Comparison of ENCODE assay signal across 9 cellular contexts in the genomic region with DNA sequence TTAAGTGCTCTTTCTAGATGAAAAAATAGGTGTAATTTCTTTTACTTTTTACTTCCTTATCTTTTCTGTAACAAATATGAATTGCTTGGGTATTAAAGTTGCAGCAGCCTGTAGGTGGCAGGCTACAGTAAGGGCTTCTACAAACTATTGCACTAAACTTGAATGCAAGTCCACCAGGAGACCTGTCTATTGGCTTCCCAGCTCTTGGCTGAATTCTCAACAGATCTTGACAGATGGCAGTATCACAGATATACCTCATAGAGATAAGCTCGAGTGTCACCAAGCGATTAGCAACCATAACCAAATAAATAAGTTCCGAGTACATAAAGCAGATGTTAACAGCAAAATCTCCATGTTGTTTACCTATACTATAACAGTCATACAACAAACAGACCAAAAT. TPM values are rescaled to one million over a fixed set of nuclear protein-coding genes. Genes with fewer than 3 reads are reported as not detected.
DNase-seq lines count a peak whose midpoint lies in the region; ATAC-seq, FAIRE-seq and TF ChIP-seq lines count a peak whose summit lies in the region.
"Had no signal": no experiment of that assay in that cellular context is flagged by ENCODE, and none has a peak within 500 bp of the region (broad histone marks: within the 10 kb centered on the region; RNA-seq: fewer than 3 reads in every experiment).

No MANE protein-coding gene starts in this region.

- in situ Hi-C loops in GM13976 (cut with MboI; ENCODE audit: low sequenced_read_pairs, unreplicated experiment): no loop called here

- no peak overlapping the region for H3K27ac Mint-ChIP-seq in activated CD8-positive, alpha-beta T cell treated with anti-CD3 and anti-CD28 coated beads, Interleukin-2, amount 10 ng/mL, durations not matched to agents 7 days and 5 days
- H3K27ac Mint-ChIP-seq in nephron: no peak overlapping the region

- no peak for FAIRE-seq in GM19239 (lab: Jason Lieb, UNC)

- POLR2A ChIA-PET in activated CD8-positive, alpha-beta T cell treated with anti-CD3 and anti-CD28 coated beads, Interleukin-2, amount 10 ng/mL, durations not matched to agents 7 days and 5 days (lab: Charles Lee): no interaction called here

- H3K4me3 Mint-ChIP-seq in activated CD8-positive, alpha-beta T cell treated with anti-CD3 and anti-CD28 coated beads, Interleukin-2, amount 10 ng/mL, durations not matched to agents 7 days and 5 days: no peak overlapping the region
- no peak overlapping the region for H3K4me3 Mint-ChIP-seq in nephron

- H3K27me3 Mint-ChIP-seq in activated CD8-positive, alpha-beta T cell treated with anti-CD3 and anti-CD28 coated beads, Interleukin-2, amount 10 ng/mL, durations not matched to agents 7 days and 5 days (ENCODE audit: low read depth): peaks cover 2% of the 10 kb centered on the region
- H3K27me3 Mint-ChIP-seq in nephron (ENCODE audit: low read depth): no peaks in the 10 kb centered on the region

- CTCF ChIA-PET in activated CD8-positive, alpha-beta T cell treated with anti-CD3 and anti-CD28 coated beads, Interleukin-2, amount 10 ng/mL, durations not matched to agents 7 days and 5 days (lab: Charles Lee): interaction anchor here (0.9 to 2.5 kb wide), 18 partner anchors 11 to 691 kb away, joined by 3 to 16 read pairs (median 4); a partner anchor contains a TSS

- TF ChIP-seq CTCF in AG10803 (conservative IDR thresholded peaks at IDR 0.05; ENCODE audit: low read length): peak; percentile 82
- TF ChIP-seq CTCF in GM13976 (IDR thresholded peaks at IDR 0.05; ENCODE audit: borderline replicate concordance, control extremely low read depth, extremely low read depth, insufficient read depth, missing control alignments): peak; percentile 21
- peak; percentile 39 to 53 (median 53) for TF ChIP-seq CTCF in nephron (IDR thresholded peaks at IDR 0.05; ENCODE audit: unreplicated experiment in 3 of 3)

- ATAC-seq in activated CD8-positive, alpha-beta T cell treated with anti-CD3 and anti-CD28 coated beads, Interleukin-2, amount 10 ng/mL, durations not matched to agents 7 days and 5 days: peak; percentile 83
- ATAC-seq in esophagus mucosa: peak; percentile 51

- H3K4me3 ChIP-seq in AG10803 (ENCODE audit: low read length): no peak overlapping the region
- H3K4me3 ChIP-seq: skin epidermis had no signal

- peak; percentile 73 for DNase-seq in AG10803 (ENCODE audit: low read depth)
- peak; percentile 34 for DNase-seq in GM13976 (ENCODE audit: low spot score)
- DNase-seq in NCI-H524 treated with DMSO at 0.1 percent for 48 hours (lab: John Stamatoyannopoulos, UW): peak; percentile 85
- peak; percentile 68 for DNase-seq in activated CD8-positive, alpha-beta T cell treated with anti-CD3 and anti-CD28 coated beads, Interleukin-2, amount 10 ng/mL, durations not matched to agents 7 days and 5 days
- DNase-seq in GM19239 (ENCODE audit: insufficient read length, low spot score): no peak
- DNase-seq in OCI-M2 (lab: John Stamatoyannopoulos, UW; ENCODE audit: unreplicated experiment): no peak

- H3K9me3 Mint-ChIP-seq in activated CD8-positive, alpha-beta T cell treated with anti-CD3 and anti-CD28 coated beads, Interleukin-2, amount 10 ng/mL, durations not matched to agents 7 days and 5 days (ENCODE audit: insufficient read depth): no peaks in the 10 kb centered on the region
- H3K9me3 Mint-ChIP-seq in nephron: no peaks in the 10 kb centered on the region

- H3K4me1 Mint-ChIP-seq in activated CD8-positive, alpha-beta T cell treated with anti-CD3 and anti-CD28 coated beads, Interleukin-2, amount 10 ng/mL, durations not matched to agents 7 days and 5 days (ENCODE audit: low read depth): peaks cover 3% of the 10 kb centered on the region
- peaks cover 12% of the 10 kb centered on the region for H3K4me1 Mint-ChIP-seq in nephron

- no peaks in the 10 kb centered on the region for H3K36me3 Mint-ChIP-seq in activated CD8-positive, alpha-beta T cell treated with anti-CD3 and anti-CD28 coated beads, Interleukin-2, amount 10 ng/mL, durations not matched to agents 7 days and 5 days (ENCODE audit: low read depth)
- peaks cover 45% of the 10 kb centered on the region for H3K36me3 Mint-ChIP-seq in nephron (ENCODE audit: low read depth)

RNA-seq across cellular contexts. Expression of a gene that starts 5.9 kb away (rescaled TPM):
- 1 to 10 TPM; 8.4 to 9.6 TPM for total RNA-seq in activated CD8-positive, alpha-beta T cell treated with anti-CD3 and anti-CD28 coated beads, Interleukin-2, amount 10 ng/mL, durations not matched to agents 7 days and 5 days
- 35.3 TPM for total RNA-seq in esophagus mucosa

RNA-seq across cellular contexts. Expression of a gene that starts 50.9 kb away (rescaled TPM):
- not detected for total RNA-seq in activated CD8-positive, alpha-beta T cell treated with anti-CD3 and anti-CD28 coated beads, Interleukin-2, amount 10 ng/mL, durations not matched to agents 7 days and 5 days
- total RNA-seq in esophagus mucosa: 8.4 TPM

Comparison
In these comparisons a context has a peak if more than half of its experiments do, and no peak if none do; other contexts are left out.
1. DNase-seq: peak in AG10803 (single experiment), GM13976 (single experiment), NCI-H524 treated with DMSO at 0.1 percent for 48 hours (single experiment) and activated CD8-positive, alpha-beta T cell treated with anti-CD3 and anti-CD28 coated beads, Interleukin-2, amount 10 ng/mL, durations not matched to agents 7 days and 5 days (single experiment); none in GM19239 (single experiment) and OCI-M2 (single experiment).
2. CTCF ChIP-seq: peak in every context shown above with its lines; median percentile 82 in AG10803; 53 in nephron; 21 in GM13976.